Comparison of ENCODE assay signal across 31 cellular contexts in genomic region chr17:64683791-64684190, GRCh38. TPM values are rescaled to one million over a fixed set of nuclear protein-coding genes. Genes with fewer than 3 reads are reported as not detected.
A peak's percentile ranks its signal among the peaks of the same experiment; 100 is the strongest.
DNase-seq lines count a peak whose midpoint lies in the region; ATAC-seq, FAIRE-seq and TF ChIP-seq lines count a peak whose summit lies in the region.
"Had no signal": no experiment of that assay in that cellular context is flagged by ENCODE, and none has a peak within 500 bp of the region (broad histone marks: within the 10 kb centered on the region; RNA-seq: fewer than 3 reads in every experiment).

No MANE protein-coding gene starts in this region.

- H3K27me3 Mint-ChIP-seq in activated T-cell treated with anti-CD3 and anti-CD28 coated beads, Interleukin-2, amount 50 U/mL, for 72 hours (ENCODE audit: low read depth) = no peaks in the 10 kb centered on the region

- POLR2A ChIA-PET in PC-9 (lab: Charles Lee; ENCODE audit: unreplicated experiment) = no interaction called here

- H3K4me3 Mint-ChIP-seq in activated T-cell treated with anti-CD3 and anti-CD28 coated beads, Interleukin-2, amount 50 U/mL, for 72 hours = no peak overlapping the region
- H3K4me3 Mint-ChIP-seq: activated CD8-positive, alpha-beta T cell treated with anti-CD3 and anti-CD28 coated beads, Interleukin-2, amount 10 ng/mL, durations not matched to agents 7 days and 5 days; activated naive CD8-positive, alpha-beta T cell treated with anti-CD3 and anti-CD28 coated beads, Interleukin-2, amount 10 ng/mL, durations not matched to agents 7 days and 5 days; natural killer cell; T-helper 1 cell treated with Interleukin-12 subunit alpha and Interleukin-12 subunit beta and Interleukin-4 antibody, amounts not matched to agents 30 μg/mL and 1 μg/mL, for 36 hours had no signal

- BruUV-seq in PC-9 (replicated peaks; lab: Mats Ljungman, UMichigan) = no TSS peak

- no peaks in the 10 kb centered on the region for H3K36me3 Mint-ChIP-seq in activated T-cell treated with anti-CD3 and anti-CD28 coated beads, Interleukin-2, amount 50 U/mL, for 72 hours (ENCODE audit: insufficient read depth in 2 of 2)
- H3K36me3 Mint-ChIP-seq: activated naive CD8-positive, alpha-beta T cell treated with anti-CD3 and anti-CD28 coated beads, Interleukin-2, amount 10 ng/mL, durations not matched to agents 7 days and 5 days; natural killer cell had no signal

- peak; percentile 56 for FAIRE-seq in A204.1 (lab: Jason Lieb, UNC)
- FAIRE-seq: endothelial cell of umbilical vein, HepG2, keratinocyte, small intestine had no signal

- no peak for ATAC-seq in GM21390 (IDR thresholded peaks at IDR 0.05; ENCODE audit: unreplicated experiment)
- ATAC-seq in activated T-cell treated with anti-CD3 and anti-CD28 coated beads, Interleukin-2, amount 50 U/mL, for 72 hours (replicated peaks in 1 of 2) = no peak
- ATAC-seq: activated CD8-positive, alpha-beta T cell treated with anti-CD3 and anti-CD28 coated beads, Interleukin-2, amount 10 ng/mL, durations not matched to agents 7 days and 5 days; HepG2; natural killer cell had no signal

- 49% methylated on average over 2 of the region's 2 CpGs for WGBS in GM23248 (ENCODE audit: low coverage in 1 of 2, low lambda C conversion rate in 2 of 2, missing lambda C conversion rate in 2 of 2), 2 experiments

- H3K4me2 ChIP-seq in GM23248 (ENCODE audit: unreplicated experiment) = peak overlapping the region; percentile 9
- no peak overlapping the region for H3K4me2 ChIP-seq in PC-9

- no peaks in the 10 kb centered on the region for H3K9me3 Mint-ChIP-seq in activated T-cell treated with anti-CD3 and anti-CD28 coated beads, Interleukin-2, amount 50 U/mL, for 72 hours
- H3K9me3 Mint-ChIP-seq: activated naive CD8-positive, alpha-beta T cell treated with anti-CD3 and anti-CD28 coated beads, Interleukin-2, amount 10 ng/mL, durations not matched to agents 7 days and 5 days; natural killer cell; T-helper 1 cell treated with Interleukin-12 subunit alpha and Interleukin-12 subunit beta and Interleukin-4 antibody, amounts not matched to agents 30 μg/mL and 1 μg/mL, for 36 hours had no signal

- no peaks in the 10 kb centered on the region for H4K20me1 ChIP-seq in GM23248 (ENCODE audit: insufficient read depth)
- H4K20me1 ChIP-seq in PC-9 (ENCODE audit: insufficient read depth) = no peaks in the 10 kb centered on the region

- H3K79me2 ChIP-seq in GM23248 (ENCODE audit: insufficient read depth) (0 out of 2 replicates have a peak, but pooled peaks cover 8% of the 10 kb centered on the region), PC-9 (ENCODE audit: low read depth) (no peaks in the 10 kb centered on the region)

- H3K36me3 ChIP-seq in GM23248 (ENCODE audit: low read depth) (no peaks in the 10 kb centered on the region), PC-9 (ENCODE audit: low read depth) (no peaks in the 10 kb centered on the region)
- H3K36me3 ChIP-seq: ovary, Peyer's patch, stomach, tibial artery had no signal

- CTCF ChIA-PET in PC-9 (lab: Charles Lee) = no interaction called here

- H3F3A ChIP-seq in GM23248 (ENCODE audit: insufficient read depth) = peaks cover 46% of the 10 kb centered on the region
- peaks cover 46% of the 10 kb centered on the region for H3F3A ChIP-seq in PC-9 (ENCODE audit: insufficient read depth, low read depth)

- no peak overlapping the region for H3K27ac Mint-ChIP-seq in activated T-cell treated with anti-CD3 and anti-CD28 coated beads, Interleukin-2, amount 50 U/mL, for 72 hours
- H3K27ac Mint-ChIP-seq: activated CD8-positive, alpha-beta T cell treated with anti-CD3 and anti-CD28 coated beads, Interleukin-2, amount 10 ng/mL, durations not matched to agents 7 days and 5 days; activated naive CD8-positive, alpha-beta T cell treated with anti-CD3 and anti-CD28 coated beads, Interleukin-2, amount 10 ng/mL, durations not matched to agents 7 days and 5 days; natural killer cell; T-helper 1 cell treated with Interleukin-12 subunit alpha and Interleukin-12 subunit beta and Interleukin-4 antibody, amounts not matched to agents 30 μg/mL and 1 μg/mL, for 36 hours had no signal

- H3K4me3 ChIP-seq in GM23248 (no peak overlapping the region), PC-9 (no peak overlapping the region)
- H3K4me3 ChIP-seq: ovary, Peyer's patch, stomach, tibial artery had no signal

- H3K4me1 ChIP-seq in GM23248 (ENCODE audit: insufficient read depth) (peaks cover 65% of the 10 kb centered on the region), PC-9 (replicated peaks; ENCODE audit: insufficient read depth) (peaks cover 57% of the 10 kb centered on the region)
- H3K4me1 ChIP-seq: Peyer's patch, stomach, tibial artery had no signal

- no peak for TF ChIP-seq CTCF in PC-9 (conservative IDR thresholded peaks at IDR 0.05)

- no peaks in the 10 kb centered on the region for H3K9me2 ChIP-seq in GM23248 (ENCODE audit: insufficient read depth)
- H3K9me2 ChIP-seq in PC-9 (ENCODE audit: insufficient read depth) = no peaks in the 10 kb centered on the region

- H3K27me3 ChIP-seq in GM23248 (replicated peaks; ENCODE audit: insufficient read depth) = no peaks in the 10 kb centered on the region
- no peaks in the 10 kb centered on the region for H3K27me3 ChIP-seq in PC-9 (ENCODE audit: insufficient read depth, low read depth)
- H3K27me3 ChIP-seq: ovary, Peyer's patch, stomach, tibial artery had no signal

- intact Hi-C loops in PC-9 (cut with micrococcal nuclease; ENCODE audit: unreplicated experiment) = no loop called here

- H2AFZ ChIP-seq in GM23248 (no peak overlapping the region), PC-9 (no peak overlapping the region)

- peak; percentile 46 for DNase-seq in GM23248
- DNase-seq in PC-9 = no peak
- peak; percentile 69 for DNase-seq in fibroblast of peridontal ligament (ENCODE audit: extremely low read depth)
- DNase-seq in stimulated activated CD4-positive, alpha-beta T cell treated with anti-CD3 and anti-CD28 coated beads, Interleukin-2, amount 100 ng/mL, for 24 hours = no peak
- DNase-seq in NCI-H1417 (lab: John Stamatoyannopoulos, UW) = no peak
- no peak for DNase-seq in activated T-cell treated with anti-CD3 and anti-CD28 coated beads, Interleukin-2, amount 50 U/mL, for 72 hours
- DNase-seq: activated CD8-positive, alpha-beta T cell treated with anti-CD3 and anti-CD28 coated beads, Interleukin-2, amount 10 ng/mL, durations not matched to agents 7 days and 5 days; activated effector memory CD4-positive, alpha-beta T cell treated with Interleukin-2 at 50 U/mL for 16 hours; activated naive CD8-positive, alpha-beta T cell treated with anti-CD3 and anti-CD28 coated beads, Interleukin-2, amount 10 ng/mL, durations not matched to agents 7 days and 5 days; C1 segment of cervical spinal cord; cerebellar nuclear complex; COR-L47; glutamatergic neuron; Kasumi-1; midbrain; natural killer cell; NCI-H1092; NCI-H187; NCI-H524 treated with DMSO at 0.1 percent for 48 hours; ovary; Peyer's patch; small intestine; stimulated activated CD8-positive, alpha-beta memory T cell treated with anti-CD3 and anti-CD28 coated beads, Interleukin-4, amount 100 ng/mL, for 48 hours; stomach; tibial artery had no signal

- H3K9me3 ChIP-seq in GM23248 (ENCODE audit: low read depth) (no peaks in the 10 kb centered on the region), PC-9 (ENCODE audit: insufficient read depth, low read depth) (no peaks in the 10 kb centered on the region)
- H3K9me3 ChIP-seq: ovary, Peyer's patch, stomach, tibial artery had no signal

- no peaks in the 10 kb centered on the region for H3K4me1 Mint-ChIP-seq in activated T-cell treated with anti-CD3 and anti-CD28 coated beads, Interleukin-2, amount 50 U/mL, for 72 hours (ENCODE audit: low read depth)
- H3K4me1 Mint-ChIP-seq: natural killer cell had no signal

- in situ Hi-C loops in GM23248 (cut with MboI) = no loop called here

- no peak overlapping the region for H3K9ac ChIP-seq in GM23248

- H3K27ac ChIP-seq in GM23248 = peak overlapping the region; percentile 92; the same call in 1 of the 2 replicates
- peak overlapping the region; percentile 33; the same call in 1 of the 2 replicates for H3K27ac ChIP-seq in PC-9
- H3K27ac ChIP-seq: ovary, Peyer's patch, stomach, tibial artery had no signal

RNA-seq across cellular contexts. Expression of gene SMURF2, which starts 21.7 kb away (rescaled TPM):
- 157 and 159 TPM in 2 replicates for total RNA-seq in GM23248 (2014; rRNA removed; shearing (Covaris generic))
- polyA plus RNA-seq in GM23248 (2016; fragmentation: Nextera tagmentation; extraction: Ambion mirVana) = 50.8 and 54.3 TPM in 2 replicates
- total RNA-seq in PC-9 (2021) = 41.4 and 57.6 TPM in 2 replicates
- 10 to 100 TPM; 18.3 to 19.4 TPM for total RNA-seq in activated T-cell treated with anti-CD3 and anti-CD28 coated beads, Interleukin-2, amount 50 U/mL, for 72 hours

Comparison
In these comparisons a context has a peak if more than half of its experiments do, and no peak if none do; other contexts are left out.
1. DNase-seq: peak in GM23248 (single experiment) and fibroblast of peridontal ligament (single experiment); none in PC-9 (0 of 2), stimulated activated CD4-positive, alpha-beta T cell treated with anti-CD3 and anti-CD28 coated beads, Interleukin-2, amount 100 ng/mL, for 24 hours (0 of 2), NCI-H1417 (0 of 3) and activated T-cell treated with anti-CD3 and anti-CD28 coated beads, Interleukin-2, amount 50 U/mL, for 72 hours (0 of 2).